7 cellular contexts compared by ENCODE assay signal in genomic region chr1:179154437-179154836, GRCh38.
"Had no signal": no experiment of that assay in that cellular context is flagged by ENCODE, and none has a peak within 500 bp of the region (broad histone marks: within the 10 kb centered on the region; RNA-seq: fewer than 3 reads in every experiment).

No MANE protein-coding gene starts in this region.

- H3K9me3 ChIP-seq: HAP-1 had no signal

- H3K4me3 Mint-ChIP-seq: HFFc6 had no signal

- H3K36me3 ChIP-seq: HAP-1 had no signal

- DNase-seq: GOT3, H7, HFFc6, IMR-90 had no signal

- H3K4me1 ChIP-seq: HAP-1 had no signal

- ATAC-seq: HCT116, K562 had no signal

- H3K4me3 ChIP-seq: HAP-1, K562 had no signal

- H3K27ac Mint-ChIP-seq: HFFc6 had no signal
